9 cellular contexts compared by ENCODE assay signal in genomic region chr19:7905298-7905697, GRCh38. TPM values are rescaled to one million over a fixed set of nuclear protein-coding genes. Genes with fewer than 3 reads are reported as not detected.
A peak's percentile ranks its signal among the peaks of the same experiment; 100 is the strongest.
DNase-seq lines count a peak whose midpoint lies in the region; ATAC-seq and TF ChIP-seq lines count a peak whose summit lies in the region.
"Had no signal": no experiment of that assay in that cellular context is flagged by ENCODE, and none has a peak within 500 bp of the region (broad histone marks: within the 10 kb centered on the region; RNA-seq: fewer than 3 reads in every experiment).

No MANE protein-coding gene starts in this region.

- H3K9me3 ChIP-seq in skeletal muscle satellite cell (replicated peaks; ENCODE audit: low read length) = no peaks in the 10 kb centered on the region

- no peaks in the 10 kb centered on the region for H3K9me3 Mint-ChIP-seq in activated CD4-positive, alpha-beta T cell treated with anti-CD3 and anti-CD28 coated beads, Interleukin-2, amount 10 ng/mL, durations not matched to agents 7 days and 5 days

- ATAC-seq in HG03095 (IDR thresholded peaks at IDR 0.05; ENCODE audit: unreplicated experiment) (no peak), HG03565 (IDR thresholded peaks at IDR 0.05; ENCODE audit: unreplicated experiment) (no peak)

- peaks cover 29% of the 10 kb centered on the region for H3K4me1 Mint-ChIP-seq in activated CD4-positive, alpha-beta T cell treated with anti-CD3 and anti-CD28 coated beads, Interleukin-2, amount 10 ng/mL, durations not matched to agents 7 days and 5 days

- H3K27me3 Mint-ChIP-seq in activated CD4-positive, alpha-beta T cell treated with anti-CD3 and anti-CD28 coated beads, Interleukin-2, amount 10 ng/mL, durations not matched to agents 7 days and 5 days = no peaks in the 10 kb centered on the region

- H3K4me2 ChIP-seq in skeletal muscle satellite cell (ENCODE audit: low read length) = peak overlapping the region; percentile 94

- no peak overlapping the region for H3K9ac ChIP-seq in skeletal muscle satellite cell (ENCODE audit: low read depth, low read length)

- H3K36me3 ChIP-seq in skeletal muscle satellite cell (ENCODE audit: insufficient read depth, low read length) = peaks cover 15% of the 10 kb centered on the region

- POLR2A ChIA-PET in activated CD4-positive, alpha-beta T cell treated with anti-CD3 and anti-CD28 coated beads, Interleukin-2, amount 10 ng/mL, durations not matched to agents 7 days and 5 days (lab: Charles Lee) = no interaction called here

- peak overlapping the region; percentile 78 for H3K4me3 Mint-ChIP-seq in activated CD4-positive, alpha-beta T cell treated with anti-CD3 and anti-CD28 coated beads, Interleukin-2, amount 10 ng/mL, durations not matched to agents 7 days and 5 days

- H3K27me3 ChIP-seq in skeletal muscle satellite cell (ENCODE audit: control insufficient read depth, insufficient read depth, low read length) = no peaks in the 10 kb centered on the region

- H3K4me3 ChIP-seq in WI38 (ENCODE audit: low read depth, low read length) = peak overlapping the region; percentile 81; the same call in 1 of the 2 replicates
- peak overlapping the region; percentile 88 for H3K4me3 ChIP-seq in fibroblast of the aortic adventitia (ENCODE audit: low read depth, low read length)
- H3K4me3 ChIP-seq in skeletal muscle satellite cell (ENCODE audit: low read length) = peak overlapping the region; percentile 81

- CTCF ChIA-PET in activated CD4-positive, alpha-beta T cell treated with anti-CD3 and anti-CD28 coated beads, Interleukin-2, amount 10 ng/mL, durations not matched to agents 7 days and 5 days (lab: Charles Lee) = interaction anchor here (0.6 kb wide), 1 partner anchor 28 kb away, joined by 3 read pairs; no protein-coding TSS in a partner anchor

- peak overlapping the region; percentile 94 for H3K27ac Mint-ChIP-seq in activated CD4-positive, alpha-beta T cell treated with anti-CD3 and anti-CD28 coated beads, Interleukin-2, amount 10 ng/mL, durations not matched to agents 7 days and 5 days

- DNase-seq in activated CD4-positive, alpha-beta T cell treated with anti-CD3 and anti-CD28 coated beads, Interleukin-2, amount 10 ng/mL, durations not matched to agents 7 days and 5 days = no peak
- no peak for DNase-seq in activated CD4-positive, alpha-beta T cell treated with anti-CD3 and anti-CD28 coated beads for 48 hours
- no peak for DNase-seq in fibroblast of the aortic adventitia (ENCODE audit: low read depth)
- DNase-seq in NCI-H1694 treated with DMSO at 0.1 percent for 48 hours (lab: John Stamatoyannopoulos, UW) = no peak
- DNase-seq: NCI-H187 had no signal

- no peak for TF ChIP-seq CTCF in WI38 (IDR thresholded peaks at IDR 0.05; ENCODE audit: low read depth, low read length)
- TF ChIP-seq CTCF in fibroblast of the aortic adventitia (IDR thresholded peaks at IDR 0.05; ENCODE audit: insufficient read depth, low read length) = no peak

- H3K4me1 ChIP-seq in skeletal muscle satellite cell (ENCODE audit: control insufficient read depth, insufficient read depth, low read length) = peaks cover 16% of the 10 kb centered on the region

- H3K36me3 Mint-ChIP-seq in activated CD4-positive, alpha-beta T cell treated with anti-CD3 and anti-CD28 coated beads, Interleukin-2, amount 10 ng/mL, durations not matched to agents 7 days and 5 days (ENCODE audit: low read depth) = peaks cover 10% of the 10 kb centered on the region

RNA-seq across cellular contexts. Expression of gene MAP2K7, which starts 1.6 kb away (rescaled TPM):
- total RNA-seq in activated CD4-positive, alpha-beta T cell treated with anti-CD3 and anti-CD28 coated beads, Interleukin-2, amount 10 ng/mL, durations not matched to agents 7 days and 5 days = 10 to 100 TPM; 44.1 to 45.6 TPM
- total RNA-seq in fibroblast of the aortic adventitia (ENCODE audit: low replicate concordance) = 3.4 and 10.2 TPM in 2 replicates
- total RNA-seq in skeletal muscle satellite cell (2012; rRNA removed) = 5.6 and 10.7 TPM in 2 replicates

RNA-seq across cellular contexts. Expression of gene TGFBR3L, which starts 9.3 kb away (rescaled TPM):
- total RNA-seq in activated CD4-positive, alpha-beta T cell treated with anti-CD3 and anti-CD28 coated beads, Interleukin-2, amount 10 ng/mL, durations not matched to agents 7 days and 5 days = 1 to 10 TPM in 1 of 2 experiments, under 1 TPM in 1; 0.79 to 1.4 TPM
- total RNA-seq in fibroblast of the aortic adventitia (ENCODE audit: low replicate concordance) = 0.99 and 1.3 TPM in 2 replicates
- 0.25 TPM in 1 of 2 replicates, not detected in the other for total RNA-seq in skeletal muscle satellite cell (2012; rRNA removed)

RNA-seq across cellular contexts. Expression of gene SNAPC2, which starts 14.8 kb away (rescaled TPM):
- total RNA-seq in activated CD4-positive, alpha-beta T cell treated with anti-CD3 and anti-CD28 coated beads, Interleukin-2, amount 10 ng/mL, durations not matched to agents 7 days and 5 days = 10 to 100 TPM; 18.6 to 19.1 TPM
- 17.3 and 27.8 TPM in 2 replicates for total RNA-seq in fibroblast of the aortic adventitia (ENCODE audit: low replicate concordance)
- total RNA-seq in skeletal muscle satellite cell (2012; rRNA removed) = 39.8 and 44.8 TPM in 2 replicates

RNA-seq across cellular contexts. Expression of gene LRRC8E, which starts 17.0 kb away (rescaled TPM):
- not detected for total RNA-seq in activated CD4-positive, alpha-beta T cell treated with anti-CD3 and anti-CD28 coated beads, Interleukin-2, amount 10 ng/mL, durations not matched to agents 7 days and 5 days
- 2.1 and 5.2 TPM in 2 replicates for total RNA-seq in fibroblast of the aortic adventitia (ENCODE audit: low replicate concordance)
- total RNA-seq in skeletal muscle satellite cell (2012; rRNA removed) = 5.2 and 6.3 TPM in 2 replicates

RNA-seq across cellular contexts. Expression of gene CTXN1, which starts 20.6 kb away (rescaled TPM):
- total RNA-seq in activated CD4-positive, alpha-beta T cell treated with anti-CD3 and anti-CD28 coated beads, Interleukin-2, amount 10 ng/mL, durations not matched to agents 7 days and 5 days = not detected
- 2.8 and 4.1 TPM in 2 replicates for total RNA-seq in fibroblast of the aortic adventitia (ENCODE audit: low replicate concordance)
- 0.66 and 0.76 TPM in 2 replicates for total RNA-seq in skeletal muscle satellite cell (2012; rRNA removed)
